ENCODE assay signal across 1 cellular context in genomic region chr6:131946992-131947955, GRCh38.
A peak's percentile ranks its signal among the peaks of the same experiment; 100 is the strongest.
TF ChIP-seq lines count a peak whose summit lies in the region.

No MANE protein-coding gene starts in this region.

TF ChIP-seq in HepG2, 621 proteins besides CTCF, POLR2A, EP300 and RAD21 (continued from another document and continues in another):
- TF ChIP-seq HMGXB4 (CRISPR knock-in tag; IDR thresholded peaks at IDR 0.05; ENCODE audit: borderline replicate concordance in 1 of 2, low read depth in 1 of 2) (peak in 1 of 2 experiments; percentile 34; a peak in 1 of 4 replicates), ZNF747 (CRISPR knock-in tag; IDR thresholded peaks at IDR 0.05; ENCODE audit: borderline replicate concordance) (peak; percentile 65; the same call in 1 of the 2 replicates), RFX5 (IDR thresholded peaks at IDR 0.05; ENCODE audit: low read depth, low read length) (no peak), SRSF1 (optimal IDR thresholded peaks at IDR 0.05; ENCODE audit: low read depth, low read length) (no peak), ZBTB40 (IDR thresholded peaks at IDR 0.05) (peak; percentile 92), ZBTB40 (CRISPR knock-in tag; IDR thresholded peaks at IDR 0.05) (peak; percentile 68; the same call in 1 of the 2 replicates), ZNF432 (CRISPR knock-in tag; IDR thresholded peaks at IDR 0.05; ENCODE audit: borderline replicate concordance) (no peak), POLR2AphosphoS5 (IDR thresholded peaks at IDR 0.05; ENCODE audit: low read depth, low read length) (peak; percentile 83), FOXP4 (CRISPR knock-in tag; IDR thresholded peaks at IDR 0.05) (no peak), ZNF652 (CRISPR knock-in tag; IDR thresholded peaks at IDR 0.05; ENCODE audit: borderline replicate concordance, low read depth) (peak; percentile 69; the same call in 1 of the 2 replicates), KDM4B (CRISPR knock-in tag; IDR thresholded peaks at IDR 0.05) (no peak), ATF3 (CRISPR knock-in tag; IDR thresholded peaks at IDR 0.05) (no peak), ZMAT5 (CRISPR knock-in tag; IDR thresholded peaks at IDR 0.05; ENCODE audit: borderline replicate concordance, low read depth) (no peak), ZNF264 (CRISPR knock-in tag; IDR thresholded peaks at IDR 0.05) (peak; percentile 84), ZNF362 (CRISPR knock-in tag; IDR thresholded peaks at IDR 0.05; ENCODE audit: borderline replicate concordance) (0 out of 2 replicates have a peak, but pooled peaks have one; percentile 13), NPAS2 (CRISPR knock-in tag; IDR thresholded peaks at IDR 0.05; ENCODE audit: borderline replicate concordance) (no peak), SMARCE1 (IDR thresholded peaks at IDR 0.05; ENCODE audit: borderline replicate concordance) (no peak), ZNF207 (IDR thresholded peaks at IDR 0.05; ENCODE audit: borderline replicate concordance) (no peak), MIXL1 (CRISPR knock-in tag; IDR thresholded peaks at IDR 0.05) (0 out of 2 replicates have a peak, but pooled peaks have one; percentile 17), ZSCAN30 (CRISPR knock-in tag; IDR thresholded peaks at IDR 0.05) (no peak), ZFP36 (IDR thresholded peaks at IDR 0.05; ENCODE audit: borderline replicate concordance, low read depth, low read length, partially characterized antibody) (no peak), KMT2B (CRISPR knock-in tag; IDR thresholded peaks at IDR 0.05) (0 out of 2 replicates have a peak, but pooled peaks have one; percentile 25), PAX8 (CRISPR knock-in tag; IDR thresholded peaks at IDR 0.05; ENCODE audit: borderline replicate concordance) (no peak), ZBTB43 (CRISPR knock-in tag; conservative IDR thresholded peaks at IDR 0.05) (peak; percentile 68; the same call in 1 of the 2 replicates), POGK (CRISPR knock-in tag; conservative IDR thresholded peaks at IDR 0.05) (no peak), ARID5B (CRISPR knock-in tag; IDR thresholded peaks at IDR 0.05) (peak; percentile 23; the same call in 1 of the 2 replicates), CREB3 (CRISPR knock-in tag; IDR thresholded peaks at IDR 0.05) (0 out of 2 replicates have a peak, but pooled peaks have one; percentile 47), GATA4 (IDR thresholded peaks at IDR 0.05; ENCODE audit: borderline replicate concordance, low read depth) (peak; percentile 44; the same call in 1 of the 2 replicates)
